Comparison of ENCODE assay signal across 19 cellular contexts in genomic region chr12:4302881-4303280, GRCh38. TPM values are rescaled to one million over a fixed set of nuclear protein-coding genes. Genes with fewer than 3 reads are reported as not detected.
DNase-seq lines count a peak whose midpoint lies in the region; ATAC-seq and TF ChIP-seq lines count a peak whose summit lies in the region.
"Had no signal": no experiment of that assay in that cellular context is flagged by ENCODE, and none has a peak within 500 bp of the region (broad histone marks: within the 10 kb centered on the region; RNA-seq: fewer than 3 reads in every experiment).

No MANE protein-coding gene starts in this region.

- H3K9ac ChIP-seq in rectal smooth muscle tissue (ENCODE audit: low read length), result no peak overlapping the region

- intact Hi-C loops in right cardiac atrium (cut with DNase I), result no loop called here
- intact Hi-C loops in vagina (cut with DNase I), result no loop called here

- H3K27me3 ChIP-seq in right cardiac atrium (ENCODE audit: control insufficient read depth, insufficient read depth) (no peaks in the 10 kb centered on the region), rectal smooth muscle tissue (ENCODE audit: control insufficient read depth, insufficient read depth, low read length) (no peaks in the 10 kb centered on the region), vagina (no peaks in the 10 kb centered on the region)
- H3K27me3 ChIP-seq: upper lobe of left lung had no signal

- 79% methylated on average over 8 of the region's 8 CpGs for WGBS in right cardiac atrium

- H3K27ac Mint-ChIP-seq in activated CD8-positive, alpha-beta memory T cell treated with anti-CD3 and anti-CD28 coated beads, Interleukin-2, amount 10 ng/mL, durations not matched to agents 7 days and 5 days, result peak overlapping the region; percentile 34
- peak overlapping the region; percentile 24 for H3K27ac Mint-ChIP-seq in T-helper 17 cell

- no peaks in the 10 kb centered on the region for H3K9me3 Mint-ChIP-seq in activated CD8-positive, alpha-beta memory T cell treated with anti-CD3 and anti-CD28 coated beads, Interleukin-2, amount 10 ng/mL, durations not matched to agents 7 days and 5 days (ENCODE audit: low read depth)
- H3K9me3 Mint-ChIP-seq: central memory CD8-positive, alpha-beta T cell had no signal

- H3K4me1 Mint-ChIP-seq in activated CD8-positive, alpha-beta memory T cell treated with anti-CD3 and anti-CD28 coated beads, Interleukin-2, amount 10 ng/mL, durations not matched to agents 7 days and 5 days, result peaks cover 19% of the 10 kb centered on the region
- H3K4me1 Mint-ChIP-seq in T-helper 17 cell, result peaks cover 25% of the 10 kb centered on the region

- H3K4me3 Mint-ChIP-seq in activated CD8-positive, alpha-beta memory T cell treated with anti-CD3 and anti-CD28 coated beads, Interleukin-2, amount 10 ng/mL, durations not matched to agents 7 days and 5 days, result no peak overlapping the region
- H3K4me3 Mint-ChIP-seq in T-helper 17 cell, result no peak overlapping the region
- H3K4me3 Mint-ChIP-seq: central memory CD8-positive, alpha-beta T cell had no signal

- H3K4me1 ChIP-seq in right cardiac atrium (ENCODE audit: control insufficient read depth, insufficient read depth, low read length) (peaks cover 4% of the 10 kb centered on the region), rectal smooth muscle tissue (ENCODE audit: control insufficient read depth, insufficient read depth, low read length) (peaks cover 19% of the 10 kb centered on the region), vagina (peaks cover 8% of the 10 kb centered on the region)

- no peaks in the 10 kb centered on the region for H3K27me3 Mint-ChIP-seq in activated CD8-positive, alpha-beta memory T cell treated with anti-CD3 and anti-CD28 coated beads, Interleukin-2, amount 10 ng/mL, durations not matched to agents 7 days and 5 days
- H3K27me3 Mint-ChIP-seq in T-helper 17 cell, result no peaks in the 10 kb centered on the region
- H3K27me3 Mint-ChIP-seq: central memory CD8-positive, alpha-beta T cell had no signal

- CTCF ChIA-PET in activated CD8-positive, alpha-beta memory T cell treated with anti-CD3 and anti-CD28 coated beads, Interleukin-2, amount 10 ng/mL, durations not matched to agents 7 days and 5 days (lab: Charles Lee), result no interaction called here

- no peak for TF ChIP-seq POLR2A in vagina (IDR thresholded peaks at IDR 0.05)

- DNase-seq in activated CD8-positive, alpha-beta memory T cell treated with anti-CD3 and anti-CD28 coated beads, Interleukin-2, amount 10 ng/mL, durations not matched to agents 7 days and 5 days, result no peak
- DNase-seq in activated CD8-positive, alpha-beta memory T cell treated with anti-CD3 and anti-CD28 coated beads, Interleukin-2, amount 50 U/mL, for 4 hours, result no peak
- DNase-seq in T-helper 17 cell, result no peak
- DNase-seq in right cardiac atrium, result no peak
- no peak for DNase-seq in vagina (ENCODE audit: extremely low spot score in 2 of 2)
- no peak for DNase-seq in NCI-H226
- DNase-seq: activated T-cell treated with anti-CD3 and anti-CD28 coated beads, Interleukin-2, amount 50 U/mL, for 1 hour; amniotic stem cell; kidney glomerular epithelial cell; NCI-H2081; NCI-H526; posterior cingulate gyrus; stimulated activated CD4-positive, alpha-beta T cell treated with anti-CD3 and anti-CD28 coated beads, Interleukin-12 subunit alpha, Interleukin-12 subunit beta, amount 100 ng/mL, for 4 hours; upper lobe of left lung had no signal

- ATAC-seq in activated CD8-positive, alpha-beta memory T cell treated with anti-CD3 and anti-CD28 coated beads, Interleukin-2, amount 10 ng/mL, durations not matched to agents 7 days and 5 days, result no peak
- ATAC-seq in T-helper 17 cell (no peak), right cardiac atrium (no peak), HG03439 (IDR thresholded peaks at IDR 0.05; ENCODE audit: unreplicated experiment) (no peak)

- no peak for TF ChIP-seq CTCF in vagina (IDR thresholded peaks at IDR 0.05)

- H3K4me3 ChIP-seq in right cardiac atrium (ENCODE audit: low read length), result no peak overlapping the region
- H3K4me3 ChIP-seq in rectal smooth muscle tissue (ENCODE audit: low read length), result no peak overlapping the region
- no peak overlapping the region for H3K4me3 ChIP-seq in vagina
- H3K4me3 ChIP-seq: upper lobe of left lung had no signal

- H3K36me3 ChIP-seq in rectal smooth muscle tissue (ENCODE audit: control insufficient read depth, insufficient read depth, low read length), result peaks cover 14% of the 10 kb centered on the region
- peaks cover 0 to 28% of the 10 kb centered on the region in 2 donors for H3K36me3 ChIP-seq in vagina

- peaks cover 89% of the 10 kb centered on the region for H3K36me3 Mint-ChIP-seq in activated CD8-positive, alpha-beta memory T cell treated with anti-CD3 and anti-CD28 coated beads, Interleukin-2, amount 10 ng/mL, durations not matched to agents 7 days and 5 days
- peaks cover 3% of the 10 kb centered on the region for H3K36me3 Mint-ChIP-seq in T-helper 17 cell (ENCODE audit: low read depth)

- no peaks in the 10 kb centered on the region for H3K9me3 ChIP-seq in T-helper 17 cell (ENCODE audit: control insufficient read depth, low read length, poor library complexity, severe bottlenecking)
- no peaks in the 10 kb centered on the region for H3K9me3 ChIP-seq in right cardiac atrium (ENCODE audit: control insufficient read depth, low read length)
- H3K9me3 ChIP-seq in vagina, result no peaks in the 10 kb centered on the region
- H3K9me3 ChIP-seq: upper lobe of left lung had no signal

- peak overlapping the region; percentile 83 for H3K27ac ChIP-seq in right cardiac atrium (ENCODE audit: low read length)
- peak overlapping the region; percentile 64 for H3K27ac ChIP-seq in rectal smooth muscle tissue (ENCODE audit: low read depth, low read length)
- H3K27ac ChIP-seq in vagina, result no peak overlapping the region
- H3K27ac ChIP-seq: C4-2B, HL-60, upper lobe of left lung had no signal

RNA-seq across cellular contexts. Expression of gene TIGAR, which starts 18.1 kb away (rescaled TPM):
- total RNA-seq in activated CD8-positive, alpha-beta memory T cell treated with anti-CD3 and anti-CD28 coated beads, Interleukin-2, amount 10 ng/mL, durations not matched to agents 7 days and 5 days, result 10 to 100 TPM in 1 of 2 experiments, 1 to 10 TPM in 1; 7.6 to 18.1 TPM
- total RNA-seq in T-helper 17 cell (10 to 100 TPM in 1 of 2 donors, 1 to 10 TPM in 1; 7.8 to 10.7 TPM), right cardiac atrium (10 to 100 TPM in 2 of 4 donors, 1 to 10 TPM in 2; 8.6 to 14.5 (median 11.1) TPM), vagina (0.98 TPM)
- 4.9 TPM for polyA plus RNA-seq in right cardiac atrium

RNA-seq across cellular contexts. Expression of gene CCND2, which starts 29.3 kb away (rescaled TPM):
- 100 to 1,000 TPM; 492 to 862 TPM for total RNA-seq in activated CD8-positive, alpha-beta memory T cell treated with anti-CD3 and anti-CD28 coated beads, Interleukin-2, amount 10 ng/mL, durations not matched to agents 7 days and 5 days
- total RNA-seq in T-helper 17 cell (100 to 1,000 TPM; 197 to 225 TPM), right cardiac atrium (100 to 1,000 TPM; 200 to 255 (median 218) TPM), vagina (57.5 TPM)
- 44.3 TPM for polyA plus RNA-seq in right cardiac atrium
